1 cellular context compared by ENCODE assay signal in the genomic region with DNA sequence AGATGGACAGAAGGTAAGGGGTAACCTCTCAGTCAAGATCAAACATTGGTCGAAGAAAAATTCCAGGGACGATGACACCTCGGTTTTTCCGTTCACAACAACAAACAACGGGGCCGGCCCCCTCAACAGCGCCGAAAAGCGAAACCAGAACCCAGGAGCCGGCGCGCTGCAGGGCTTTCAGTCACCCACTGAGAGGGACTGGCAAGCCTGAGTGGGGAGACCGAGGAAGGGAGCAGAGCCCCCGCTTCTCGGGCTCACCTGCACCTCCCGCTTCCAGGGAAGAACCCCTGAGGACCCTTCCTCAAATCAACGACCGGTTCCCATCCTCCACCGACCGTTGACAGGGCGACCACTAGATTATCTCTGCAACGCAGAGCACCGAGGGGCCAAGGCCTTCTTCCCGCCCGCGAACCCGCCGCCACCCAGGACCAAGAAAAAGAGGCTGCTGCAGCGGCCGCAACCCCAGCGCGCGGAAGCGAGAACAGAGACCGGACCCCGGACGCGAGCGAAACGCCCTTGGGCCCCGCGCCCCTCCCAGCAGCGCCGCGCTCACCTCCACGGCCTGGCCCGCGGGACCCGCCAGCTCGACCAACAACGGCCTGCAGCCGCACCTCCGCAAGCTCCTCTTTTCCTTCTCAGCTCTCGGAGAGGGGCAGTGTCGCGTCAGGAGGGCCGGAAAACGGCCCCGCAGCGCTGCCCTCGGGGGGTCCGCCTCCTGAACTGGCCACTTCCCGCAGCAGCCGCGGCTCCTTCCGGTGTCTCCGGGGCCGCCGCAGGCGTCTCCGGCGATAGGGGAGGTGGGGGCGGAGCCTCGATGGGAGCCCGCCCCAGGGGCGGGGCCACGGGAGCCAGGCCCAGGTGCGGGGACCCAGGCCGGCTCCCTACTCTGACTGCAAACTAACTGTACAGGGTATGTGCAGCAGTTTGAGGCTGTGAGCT.
TF ChIP-seq lines count a peak whose summit lies in the region.

A gene (minus strand): TSS at position 763 of the 939 bp plus-strand sequence. CDS start 18,155 bp downstream, outside the sequence.

TF ChIP-seq in HepG2, 621 proteins besides CTCF, POLR2A, EP300 and RAD21 (continued from another document and continues in another):
- TF ChIP-seq, protein P1, sequence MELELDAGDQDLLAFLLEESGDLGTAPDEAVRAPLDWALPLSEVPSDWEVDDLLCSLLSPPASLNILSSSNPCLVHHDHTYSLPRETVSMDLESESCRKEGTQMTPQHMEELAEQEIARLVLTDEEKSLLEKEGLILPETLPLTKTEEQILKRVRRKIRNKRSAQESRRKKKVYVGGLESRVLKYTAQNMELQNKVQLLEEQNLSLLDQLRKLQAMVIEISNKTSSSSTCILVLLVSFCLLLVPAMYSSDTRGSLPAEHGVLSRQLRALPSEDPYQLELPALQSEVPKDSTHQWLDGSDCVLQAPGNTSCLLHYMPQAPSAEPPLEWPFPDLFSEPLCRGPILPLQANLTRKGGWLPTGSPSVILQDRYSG (CRISPR knock-in tag; IDR thresholded peaks at IDR 0.05) = peak; percentile 43; the same call in 1 of the 2 replicates
- TF ChIP-seq MED13 (CRISPR knock-in tag; IDR thresholded peaks at IDR 0.05) = peak; percentile 76; the same call in 1 of the 2 replicates
- TF ChIP-seq, protein P2, sequence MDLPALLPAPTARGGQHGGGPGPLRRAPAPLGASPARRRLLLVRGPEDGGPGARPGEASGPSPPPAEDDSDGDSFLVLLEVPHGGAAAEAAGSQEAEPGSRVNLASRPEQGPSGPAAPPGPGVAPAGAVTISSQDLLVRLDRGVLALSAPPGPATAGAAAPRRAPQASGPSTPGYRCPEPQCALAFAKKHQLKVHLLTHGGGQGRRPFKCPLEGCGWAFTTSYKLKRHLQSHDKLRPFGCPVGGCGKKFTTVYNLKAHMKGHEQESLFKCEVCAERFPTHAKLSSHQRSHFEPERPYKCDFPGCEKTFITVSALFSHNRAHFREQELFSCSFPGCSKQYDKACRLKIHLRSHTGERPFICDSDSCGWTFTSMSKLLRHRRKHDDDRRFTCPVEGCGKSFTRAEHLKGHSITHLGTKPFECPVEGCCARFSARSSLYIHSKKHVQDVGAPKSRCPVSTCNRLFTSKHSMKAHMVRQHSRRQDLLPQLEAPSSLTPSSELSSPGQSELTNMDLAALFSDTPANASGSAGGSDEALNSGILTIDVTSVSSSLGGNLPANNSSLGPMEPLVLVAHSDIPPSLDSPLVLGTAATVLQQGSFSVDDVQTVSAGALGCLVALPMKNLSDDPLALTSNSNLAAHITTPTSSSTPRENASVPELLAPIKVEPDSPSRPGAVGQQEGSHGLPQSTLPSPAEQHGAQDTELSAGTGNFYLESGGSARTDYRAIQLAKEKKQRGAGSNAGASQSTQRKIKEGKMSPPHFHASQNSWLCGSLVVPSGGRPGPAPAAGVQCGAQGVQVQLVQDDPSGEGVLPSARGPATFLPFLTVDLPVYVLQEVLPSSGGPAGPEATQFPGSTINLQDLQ (CRISPR knock-in tag; IDR thresholded peaks at IDR 0.05) = no peak
- no peak for TF ChIP-seq NONO (IDR thresholded peaks at IDR 0.05)
- 0 out of 2 replicates have a peak, but pooled peaks have one; percentile 42 for TF ChIP-seq NONO (CRISPR knock-in tag; conservative IDR thresholded peaks at IDR 0.05)
- no peak for TF ChIP-seq ZNF329 (CRISPR knock-in tag; IDR thresholded peaks at IDR 0.05; ENCODE audit: low read depth)
- TF ChIP-seq, protein P3, sequence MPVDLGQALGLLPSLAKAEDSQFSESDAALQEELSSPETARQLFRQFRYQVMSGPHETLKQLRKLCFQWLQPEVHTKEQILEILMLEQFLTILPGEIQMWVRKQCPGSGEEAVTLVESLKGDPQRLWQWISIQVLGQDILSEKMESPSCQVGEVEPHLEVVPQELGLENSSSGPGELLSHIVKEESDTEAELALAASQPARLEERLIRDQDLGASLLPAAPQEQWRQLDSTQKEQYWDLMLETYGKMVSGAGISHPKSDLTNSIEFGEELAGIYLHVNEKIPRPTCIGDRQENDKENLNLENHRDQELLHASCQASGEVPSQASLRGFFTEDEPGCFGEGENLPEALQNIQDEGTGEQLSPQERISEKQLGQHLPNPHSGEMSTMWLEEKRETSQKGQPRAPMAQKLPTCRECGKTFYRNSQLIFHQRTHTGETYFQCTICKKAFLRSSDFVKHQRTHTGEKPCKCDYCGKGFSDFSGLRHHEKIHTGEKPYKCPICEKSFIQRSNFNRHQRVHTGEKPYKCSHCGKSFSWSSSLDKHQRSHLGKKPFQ (CRISPR knock-in tag; IDR thresholded peaks at IDR 0.05; ENCODE audit: insufficient replicate concordance) = no peak
- TF ChIP-seq RBAK (CRISPR knock-in tag; IDR thresholded peaks at IDR 0.05) = no peak
- TF ChIP-seq TSC22D2 (CRISPR knock-in tag; IDR thresholded peaks at IDR 0.05; ENCODE audit: borderline replicate concordance) = no peak
- TF ChIP-seq ZNF788 (CRISPR knock-in tag; IDR thresholded peaks at IDR 0.05; ENCODE audit: borderline replicate concordance) = no peak
- 0 out of 2 replicates have a peak, but pooled peaks have one; percentile 74 for TF ChIP-seq ZNF570 (CRISPR knock-in tag; IDR thresholded peaks at IDR 0.05; ENCODE audit: borderline replicate concordance)
- peak; percentile 55; the same call in 1 of the 2 replicates for TF ChIP-seq SALL1 (CRISPR knock-in tag; IDR thresholded peaks at IDR 0.05)
- TF ChIP-seq ZNF230 (CRISPR knock-in tag; IDR thresholded peaks at IDR 0.05) = peak; percentile 86
- TF ChIP-seq ZFP36L1 (CRISPR knock-in tag; IDR thresholded peaks at IDR 0.05) = no peak
- no peak for TF ChIP-seq RFX1 (IDR thresholded peaks at IDR 0.05)
- peak; percentile 52; the same call in 1 of the 2 replicates for TF ChIP-seq ZNF749 (CRISPR knock-in tag; IDR thresholded peaks at IDR 0.05; ENCODE audit: borderline replicate concordance)
- TF ChIP-seq LCORL (IDR thresholded peaks at IDR 0.05) = no peak
- TF ChIP-seq LCORL (CRISPR knock-in tag; IDR thresholded peaks at IDR 0.05) = peak; percentile 82
- 0 out of 2 replicates have a peak, but pooled peaks have one; percentile 14 for TF ChIP-seq MTF2 (CRISPR knock-in tag; IDR thresholded peaks at IDR 0.05; ENCODE audit: borderline replicate concordance)
- 0 out of 2 replicates have a peak, but pooled peaks have one; percentile 35 for TF ChIP-seq NFKBIZ (CRISPR knock-in tag; IDR thresholded peaks at IDR 0.05)
- TF ChIP-seq ARHGAP35 (CRISPR knock-in tag; IDR thresholded peaks at IDR 0.05; ENCODE audit: borderline replicate concordance) = peak; percentile 90
- peak; percentile 66 for TF ChIP-seq ATF7-NPFF (CRISPR knock-in tag; IDR thresholded peaks at IDR 0.05; ENCODE audit: low read depth)
- TF ChIP-seq, protein P4, sequence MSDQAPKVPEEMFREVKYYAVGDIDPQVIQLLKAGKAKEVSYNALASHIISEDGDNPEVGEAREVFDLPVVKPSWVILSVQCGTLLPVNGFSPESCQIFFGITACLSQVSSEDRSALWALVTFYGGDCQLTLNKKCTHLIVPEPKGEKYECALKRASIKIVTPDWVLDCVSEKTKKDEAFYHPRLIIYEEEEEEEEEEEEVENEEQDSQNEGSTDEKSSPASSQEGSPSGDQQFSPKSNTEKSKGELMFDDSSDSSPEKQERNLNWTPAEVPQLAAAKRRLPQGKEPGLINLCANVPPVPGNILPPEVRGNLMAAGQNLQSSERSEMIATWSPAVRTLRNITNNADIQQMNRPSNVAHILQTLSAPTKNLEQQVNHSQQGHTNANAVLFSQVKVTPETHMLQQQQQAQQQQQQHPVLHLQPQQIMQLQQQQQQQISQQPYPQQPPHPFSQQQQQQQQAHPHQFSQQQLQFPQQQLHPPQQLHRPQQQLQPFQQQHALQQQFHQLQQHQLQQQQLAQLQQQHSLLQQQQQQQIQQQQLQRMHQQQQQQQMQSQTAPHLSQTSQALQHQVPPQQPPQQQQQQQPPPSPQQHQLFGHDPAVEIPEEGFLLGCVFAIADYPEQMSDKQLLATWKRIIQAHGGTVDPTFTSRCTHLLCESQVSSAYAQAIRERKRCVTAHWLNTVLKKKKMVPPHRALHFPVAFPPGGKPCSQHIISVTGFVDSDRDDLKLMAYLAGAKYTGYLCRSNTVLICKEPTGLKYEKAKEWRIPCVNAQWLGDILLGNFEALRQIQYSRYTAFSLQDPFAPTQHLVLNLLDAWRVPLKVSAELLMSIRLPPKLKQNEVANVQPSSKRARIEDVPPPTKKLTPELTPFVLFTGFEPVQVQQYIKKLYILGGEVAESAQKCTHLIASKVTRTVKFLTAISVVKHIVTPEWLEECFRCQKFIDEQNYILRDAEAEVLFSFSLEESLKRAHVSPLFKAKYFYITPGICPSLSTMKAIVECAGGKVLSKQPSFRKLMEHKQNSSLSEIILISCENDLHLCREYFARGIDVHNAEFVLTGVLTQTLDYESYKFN (CRISPR knock-in tag; conservative IDR thresholded peaks at IDR 0.05) = 0 out of 2 replicates have a peak, but pooled peaks have one; percentile 47
- TF ChIP-seq RFX5 (IDR thresholded peaks at IDR 0.05; ENCODE audit: low read depth, low read length) = 0 out of 2 replicates have a peak, but pooled peaks have one; percentile 19
- 0 out of 2 replicates have a peak, but pooled peaks have one; percentile 44 for TF ChIP-seq BCL6 (CRISPR knock-in tag; IDR thresholded peaks at IDR 0.05)
- TF ChIP-seq, protein P5, sequence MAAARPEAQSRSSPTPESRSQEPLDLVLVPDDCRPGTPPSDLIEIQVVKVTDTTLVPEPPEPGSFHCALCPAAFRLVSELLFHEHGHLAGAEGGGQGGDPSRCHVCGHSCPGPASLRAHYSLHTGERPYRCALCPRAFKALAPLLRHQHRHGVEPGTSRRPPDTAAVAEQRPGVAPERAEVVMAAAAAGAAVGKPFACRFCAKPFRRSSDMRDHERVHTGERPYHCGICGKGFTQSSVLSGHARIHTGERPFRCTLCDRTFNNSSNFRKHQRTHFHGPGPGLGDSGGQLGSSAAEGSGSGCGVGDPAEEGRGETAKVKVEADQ (CRISPR knock-in tag; IDR thresholded peaks at IDR 0.05; ENCODE audit: borderline replicate concordance) = no peak
- TF ChIP-seq MZF1 (CRISPR knock-in tag; IDR thresholded peaks at IDR 0.05; ENCODE audit: borderline replicate concordance) = no peak
- TF ChIP-seq, protein P6, sequence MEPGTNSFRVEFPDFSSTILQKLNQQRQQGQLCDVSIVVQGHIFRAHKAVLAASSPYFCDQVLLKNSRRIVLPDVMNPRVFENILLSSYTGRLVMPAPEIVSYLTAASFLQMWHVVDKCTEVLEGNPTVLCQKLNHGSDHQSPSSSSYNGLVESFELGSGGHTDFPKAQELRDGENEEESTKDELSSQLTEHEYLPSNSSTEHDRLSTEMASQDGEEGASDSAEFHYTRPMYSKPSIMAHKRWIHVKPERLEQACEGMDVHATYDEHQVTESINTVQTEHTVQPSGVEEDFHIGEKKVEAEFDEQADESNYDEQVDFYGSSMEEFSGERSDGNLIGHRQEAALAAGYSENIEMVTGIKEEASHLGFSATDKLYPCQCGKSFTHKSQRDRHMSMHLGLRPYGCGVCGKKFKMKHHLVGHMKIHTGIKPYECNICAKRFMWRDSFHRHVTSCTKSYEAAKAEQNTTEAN (CRISPR knock-in tag; conservative IDR thresholded peaks at IDR 0.05) = 0 out of 2 replicates have a peak, but pooled peaks have one; percentile 31
- TF ChIP-seq, protein P7, sequence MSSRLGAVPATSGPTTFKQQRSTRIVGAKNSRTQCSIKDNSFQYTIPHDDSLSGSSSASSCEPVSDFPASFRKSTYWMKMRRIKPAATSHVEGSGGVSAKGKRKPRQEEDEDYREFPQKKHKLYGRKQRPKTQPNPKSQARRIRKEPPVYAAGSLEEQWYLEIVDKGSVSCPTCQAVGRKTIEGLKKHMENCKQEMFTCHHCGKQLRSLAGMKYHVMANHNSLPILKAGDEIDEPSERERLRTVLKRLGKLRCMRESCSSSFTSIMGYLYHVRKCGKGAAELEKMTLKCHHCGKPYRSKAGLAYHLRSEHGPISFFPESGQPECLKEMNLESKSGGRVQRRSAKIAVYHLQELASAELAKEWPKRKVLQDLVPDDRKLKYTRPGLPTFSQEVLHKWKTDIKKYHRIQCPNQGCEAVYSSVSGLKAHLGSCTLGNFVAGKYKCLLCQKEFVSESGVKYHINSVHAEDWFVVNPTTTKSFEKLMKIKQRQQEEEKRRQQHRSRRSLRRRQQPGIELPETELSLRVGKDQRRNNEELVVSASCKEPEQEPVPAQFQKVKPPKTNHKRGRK (CRISPR knock-in tag; IDR thresholded peaks at IDR 0.05) = no peak
- TF ChIP-seq RARG (CRISPR knock-in tag; IDR thresholded peaks at IDR 0.05; ENCODE audit: low read depth) = 0 out of 2 replicates have a peak, but pooled peaks have one; percentile 55
- no peak for TF ChIP-seq ZNF713 (CRISPR knock-in tag; IDR thresholded peaks at IDR 0.05)
- TF ChIP-seq, protein P8, sequence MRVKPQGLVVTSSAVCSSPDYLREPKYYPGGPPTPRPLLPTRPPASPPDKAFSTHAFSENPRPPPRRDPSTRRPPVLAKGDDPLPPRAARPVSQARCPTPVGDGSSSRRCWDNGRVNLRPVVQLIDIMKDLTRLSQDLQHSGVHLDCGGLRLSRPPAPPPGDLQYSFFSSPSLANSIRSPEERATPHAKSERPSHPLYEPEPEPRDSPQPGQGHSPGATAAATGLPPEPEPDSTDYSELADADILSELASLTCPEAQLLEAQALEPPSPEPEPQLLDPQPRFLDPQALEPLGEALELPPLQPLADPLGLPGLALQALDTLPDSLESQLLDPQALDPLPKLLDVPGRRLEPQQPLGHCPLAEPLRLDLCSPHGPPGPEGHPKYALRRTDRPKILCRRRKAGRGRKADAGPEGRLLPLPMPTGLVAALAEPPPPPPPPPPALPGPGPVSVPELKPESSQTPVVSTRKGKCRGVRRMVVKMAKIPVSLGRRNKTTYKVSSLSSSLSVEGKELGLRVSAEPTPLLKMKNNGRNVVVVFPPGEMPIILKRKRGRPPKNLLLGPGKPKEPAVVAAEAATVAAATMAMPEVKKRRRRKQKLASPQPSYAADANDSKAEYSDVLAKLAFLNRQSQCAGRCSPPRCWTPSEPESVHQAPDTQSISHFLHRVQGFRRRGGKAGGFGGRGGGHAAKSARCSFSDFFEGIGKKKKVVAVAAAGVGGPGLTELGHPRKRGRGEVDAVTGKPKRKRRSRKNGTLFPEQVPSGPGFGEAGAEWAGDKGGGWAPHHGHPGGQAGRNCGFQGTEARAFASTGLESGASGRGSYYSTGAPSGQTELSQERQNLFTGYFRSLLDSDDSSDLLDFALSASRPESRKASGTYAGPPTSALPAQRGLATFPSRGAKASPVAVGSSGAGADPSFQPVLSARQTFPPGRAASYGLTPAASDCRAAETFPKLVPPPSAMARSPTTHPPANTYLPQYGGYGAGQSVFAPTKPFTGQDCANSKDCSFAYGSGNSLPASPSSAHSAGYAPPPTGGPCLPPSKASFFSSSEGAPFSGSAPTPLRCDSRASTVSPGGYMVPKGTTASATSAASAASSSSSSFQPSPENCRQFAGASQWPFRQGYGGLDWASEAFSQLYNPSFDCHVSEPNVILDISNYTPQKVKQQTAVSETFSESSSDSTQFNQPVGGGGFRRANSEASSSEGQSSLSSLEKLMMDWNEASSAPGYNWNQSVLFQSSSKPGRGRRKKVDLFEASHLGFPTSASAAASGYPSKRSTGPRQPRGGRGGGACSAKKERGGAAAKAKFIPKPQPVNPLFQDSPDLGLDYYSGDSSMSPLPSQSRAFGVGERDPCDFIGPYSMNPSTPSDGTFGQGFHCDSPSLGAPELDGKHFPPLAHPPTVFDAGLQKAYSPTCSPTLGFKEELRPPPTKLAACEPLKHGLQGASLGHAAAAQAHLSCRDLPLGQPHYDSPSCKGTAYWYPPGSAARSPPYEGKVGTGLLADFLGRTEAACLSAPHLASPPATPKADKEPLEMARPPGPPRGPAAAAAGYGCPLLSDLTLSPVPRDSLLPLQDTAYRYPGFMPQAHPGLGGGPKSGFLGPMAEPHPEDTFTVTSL (CRISPR knock-in tag; IDR thresholded peaks at IDR 0.05; ENCODE audit: borderline replicate concordance) = no peak; the same call in 1 of the 2 replicates
- no peak for TF ChIP-seq SP5 (CRISPR knock-in tag; IDR thresholded peaks at IDR 0.05; ENCODE audit: borderline replicate concordance, low read depth)
